1 cellular context compared by ENCODE assay signal in genomic region chr6:31927242-31927867, GRCh38.
A peak's percentile ranks its signal among the peaks of the same experiment; 100 is the strongest.
TF ChIP-seq lines count a peak whose summit lies in the region.

Gene C2, plus strand, starts transcription at chr6:31927717. Its CDS starts 36 bp downstream, at chr6:31927753.

TF ChIP-seq in HepG2, 621 proteins besides CTCF, POLR2A, EP300 and RAD21 (continued from another document and continues in another):
- TF ChIP-seq FOXP4 (CRISPR knock-in tag; IDR thresholded peaks at IDR 0.05) = peak; percentile 92
- TF ChIP-seq, protein P1, sequence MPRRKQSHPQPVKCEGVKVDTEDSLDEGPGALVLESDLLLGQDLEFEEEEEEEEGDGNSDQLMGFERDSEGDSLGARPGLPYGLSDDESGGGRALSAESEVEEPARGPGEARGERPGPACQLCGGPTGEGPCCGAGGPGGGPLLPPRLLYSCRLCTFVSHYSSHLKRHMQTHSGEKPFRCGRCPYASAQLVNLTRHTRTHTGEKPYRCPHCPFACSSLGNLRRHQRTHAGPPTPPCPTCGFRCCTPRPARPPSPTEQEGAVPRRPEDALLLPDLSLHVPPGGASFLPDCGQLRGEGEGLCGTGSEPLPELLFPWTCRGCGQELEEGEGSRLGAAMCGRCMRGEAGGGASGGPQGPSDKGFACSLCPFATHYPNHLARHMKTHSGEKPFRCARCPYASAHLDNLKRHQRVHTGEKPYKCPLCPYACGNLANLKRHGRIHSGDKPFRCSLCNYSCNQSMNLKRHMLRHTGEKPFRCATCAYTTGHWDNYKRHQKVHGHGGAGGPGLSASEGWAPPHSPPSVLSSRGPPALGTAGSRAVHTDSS (CRISPR knock-in tag; conservative IDR thresholded peaks at IDR 0.05) = no peak
- TF ChIP-seq, protein P2, sequence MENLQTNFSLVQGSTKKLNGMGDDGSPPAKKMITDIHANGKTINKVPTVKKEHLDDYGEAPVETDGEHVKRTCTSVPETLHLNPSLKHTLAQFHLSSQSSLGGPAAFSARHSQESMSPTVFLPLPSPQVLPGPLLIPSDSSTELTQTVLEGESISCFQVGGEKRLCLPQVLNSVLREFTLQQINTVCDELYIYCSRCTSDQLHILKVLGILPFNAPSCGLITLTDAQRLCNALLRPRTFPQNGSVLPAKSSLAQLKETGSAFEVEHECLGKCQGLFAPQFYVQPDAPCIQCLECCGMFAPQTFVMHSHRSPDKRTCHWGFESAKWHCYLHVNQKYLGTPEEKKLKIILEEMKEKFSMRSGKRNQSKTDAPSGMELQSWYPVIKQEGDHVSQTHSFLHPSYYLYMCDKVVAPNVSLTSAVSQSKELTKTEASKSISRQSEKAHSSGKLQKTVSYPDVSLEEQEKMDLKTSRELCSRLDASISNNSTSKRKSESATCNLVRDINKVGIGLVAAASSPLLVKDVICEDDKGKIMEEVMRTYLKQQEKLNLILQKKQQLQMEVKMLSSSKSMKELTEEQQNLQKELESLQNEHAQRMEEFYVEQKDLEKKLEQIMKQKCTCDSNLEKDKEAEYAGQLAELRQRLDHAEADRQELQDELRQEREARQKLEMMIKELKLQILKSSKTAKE (CRISPR knock-in tag; IDR thresholded peaks at IDR 0.05; ENCODE audit: borderline replicate concordance) = peak; percentile 74
- TF ChIP-seq NCOA2 (CRISPR knock-in tag; IDR thresholded peaks at IDR 0.05) = peak; percentile 93
- no peak for TF ChIP-seq TAF15 (IDR thresholded peaks at IDR 0.05; ENCODE audit: low read depth, low read length, poor library complexity, severe bottlenecking)
- TF ChIP-seq SYNCRIP (IDR thresholded peaks at IDR 0.05; ENCODE audit: insufficient read depth, low read depth, low read length) = no peak
- peak; percentile 52; the same call in 1 of the 2 replicates for TF ChIP-seq ZNF598 (CRISPR knock-in tag; IDR thresholded peaks at IDR 0.05; ENCODE audit: borderline replicate concordance)
- TF ChIP-seq, protein P3, sequence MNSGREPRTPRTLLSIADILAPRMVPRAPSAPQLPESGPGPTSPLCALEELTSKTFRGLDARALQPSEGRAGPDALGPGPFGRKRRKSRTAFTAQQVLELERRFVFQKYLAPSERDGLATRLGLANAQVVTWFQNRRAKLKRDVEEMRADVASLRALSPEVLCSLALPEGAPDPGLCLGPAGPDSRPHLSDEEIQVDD (CRISPR knock-in tag; IDR thresholded peaks at IDR 0.05; ENCODE audit: borderline replicate concordance) = no peak
- TF ChIP-seq ZNF546 (CRISPR knock-in tag; conservative IDR thresholded peaks at IDR 0.05) = peak; percentile 27; the same call in 1 of the 2 replicates
- TF ChIP-seq MBNL3 (CRISPR knock-in tag; conservative IDR thresholded peaks at IDR 0.05) = peak; percentile 72; the same call in 1 of the 2 replicates
- no peak for TF ChIP-seq KLF15 (CRISPR knock-in tag; IDR thresholded peaks at IDR 0.05; ENCODE audit: borderline replicate concordance)
- no peak for TF ChIP-seq ZNF33A (CRISPR knock-in tag; IDR thresholded peaks at IDR 0.05; ENCODE audit: borderline replicate concordance)
- 0 out of 2 replicates have a peak, but pooled peaks have one; percentile 46 for TF ChIP-seq ZNF589 (CRISPR knock-in tag; conservative IDR thresholded peaks at IDR 0.05)
- no peak for TF ChIP-seq MYNN (CRISPR knock-in tag; IDR thresholded peaks at IDR 0.05; ENCODE audit: low read depth)
- TF ChIP-seq ZNF644 (CRISPR knock-in tag; IDR thresholded peaks at IDR 0.05; ENCODE audit: low read depth) = peak; percentile 46; the same call in 1 of the 2 replicates
- no peak for TF ChIP-seq KLF13 (CRISPR knock-in tag; IDR thresholded peaks at IDR 0.05)
- TF ChIP-seq TBX2 (CRISPR knock-in tag; IDR thresholded peaks at IDR 0.05; ENCODE audit: borderline replicate concordance) = peak; percentile 90
- no peak for TF ChIP-seq ZNF570 (CRISPR knock-in tag; IDR thresholded peaks at IDR 0.05; ENCODE audit: borderline replicate concordance)
- peak; percentile 67 for TF ChIP-seq HMG20B (CRISPR knock-in tag; conservative IDR thresholded peaks at IDR 0.05)
- TF ChIP-seq RNF2 (conservative IDR thresholded peaks at IDR 0.05; ENCODE audit: low read depth) = no peak
- TF ChIP-seq HNRNPH1 (optimal IDR thresholded peaks at IDR 0.05; ENCODE audit: low read depth, low read length) = peak; percentile 15
- TF ChIP-seq STAT6 (CRISPR knock-in tag; IDR thresholded peaks at IDR 0.05; ENCODE audit: borderline replicate concordance) = peak; percentile 74; the same call in 1 of the 2 replicates
- no peak for TF ChIP-seq DR1 (CRISPR knock-in tag; IDR thresholded peaks at IDR 0.05)
- TF ChIP-seq KLF12 (CRISPR knock-in tag; IDR thresholded peaks at IDR 0.05; ENCODE audit: borderline replicate concordance) = no peak
- TF ChIP-seq SAP130 (CRISPR knock-in tag; IDR thresholded peaks at IDR 0.05; ENCODE audit: low read depth) = peak; percentile 98
- TF ChIP-seq MAFF (IDR thresholded peaks at IDR 0.05; ENCODE audit: low read depth, low read length) = no peak
- no peak for TF ChIP-seq SETDB1 (CRISPR knock-in tag; IDR thresholded peaks at IDR 0.05; ENCODE audit: borderline replicate concordance)
- TF ChIP-seq PHF5A (CRISPR knock-in tag; IDR thresholded peaks at IDR 0.05; ENCODE audit: low read depth, unreplicated experiment) = peak; percentile 95
- peak; percentile 54 for TF ChIP-seq TAF1 (CRISPR knock-in tag; IDR thresholded peaks at IDR 0.05)
- peak; percentile 69 for TF ChIP-seq ZNF770 (CRISPR knock-in tag; IDR thresholded peaks at IDR 0.05)
- TF ChIP-seq RBAK (CRISPR knock-in tag; IDR thresholded peaks at IDR 0.05) = no peak
- peak; percentile 16; the same call in 1 of the 2 replicates for TF ChIP-seq ESRRA (CRISPR knock-in tag; IDR thresholded peaks at IDR 0.05; ENCODE audit: low read depth)
- TF ChIP-seq, protein P4, sequence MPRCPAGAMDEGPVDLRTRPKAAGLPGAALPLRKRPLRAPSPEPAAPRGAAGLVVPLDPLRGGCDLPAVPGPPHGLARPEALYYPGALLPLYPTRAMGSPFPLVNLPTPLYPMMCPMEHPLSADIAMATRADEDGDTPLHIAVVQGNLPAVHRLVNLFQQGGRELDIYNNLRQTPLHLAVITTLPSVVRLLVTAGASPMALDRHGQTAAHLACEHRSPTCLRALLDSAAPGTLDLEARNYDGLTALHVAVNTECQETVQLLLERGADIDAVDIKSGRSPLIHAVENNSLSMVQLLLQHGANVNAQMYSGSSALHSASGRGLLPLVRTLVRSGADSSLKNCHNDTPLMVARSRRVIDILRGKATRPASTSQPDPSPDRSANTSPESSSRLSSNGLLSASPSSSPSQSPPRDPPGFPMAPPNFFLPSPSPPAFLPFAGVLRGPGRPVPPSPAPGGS (CRISPR knock-in tag; IDR thresholded peaks at IDR 0.05) = 0 out of 2 replicates have a peak, but pooled peaks have one; percentile 67
- TF ChIP-seq REL (CRISPR knock-in tag; conservative IDR thresholded peaks at IDR 0.05) = no peak
- TF ChIP-seq, protein P5, sequence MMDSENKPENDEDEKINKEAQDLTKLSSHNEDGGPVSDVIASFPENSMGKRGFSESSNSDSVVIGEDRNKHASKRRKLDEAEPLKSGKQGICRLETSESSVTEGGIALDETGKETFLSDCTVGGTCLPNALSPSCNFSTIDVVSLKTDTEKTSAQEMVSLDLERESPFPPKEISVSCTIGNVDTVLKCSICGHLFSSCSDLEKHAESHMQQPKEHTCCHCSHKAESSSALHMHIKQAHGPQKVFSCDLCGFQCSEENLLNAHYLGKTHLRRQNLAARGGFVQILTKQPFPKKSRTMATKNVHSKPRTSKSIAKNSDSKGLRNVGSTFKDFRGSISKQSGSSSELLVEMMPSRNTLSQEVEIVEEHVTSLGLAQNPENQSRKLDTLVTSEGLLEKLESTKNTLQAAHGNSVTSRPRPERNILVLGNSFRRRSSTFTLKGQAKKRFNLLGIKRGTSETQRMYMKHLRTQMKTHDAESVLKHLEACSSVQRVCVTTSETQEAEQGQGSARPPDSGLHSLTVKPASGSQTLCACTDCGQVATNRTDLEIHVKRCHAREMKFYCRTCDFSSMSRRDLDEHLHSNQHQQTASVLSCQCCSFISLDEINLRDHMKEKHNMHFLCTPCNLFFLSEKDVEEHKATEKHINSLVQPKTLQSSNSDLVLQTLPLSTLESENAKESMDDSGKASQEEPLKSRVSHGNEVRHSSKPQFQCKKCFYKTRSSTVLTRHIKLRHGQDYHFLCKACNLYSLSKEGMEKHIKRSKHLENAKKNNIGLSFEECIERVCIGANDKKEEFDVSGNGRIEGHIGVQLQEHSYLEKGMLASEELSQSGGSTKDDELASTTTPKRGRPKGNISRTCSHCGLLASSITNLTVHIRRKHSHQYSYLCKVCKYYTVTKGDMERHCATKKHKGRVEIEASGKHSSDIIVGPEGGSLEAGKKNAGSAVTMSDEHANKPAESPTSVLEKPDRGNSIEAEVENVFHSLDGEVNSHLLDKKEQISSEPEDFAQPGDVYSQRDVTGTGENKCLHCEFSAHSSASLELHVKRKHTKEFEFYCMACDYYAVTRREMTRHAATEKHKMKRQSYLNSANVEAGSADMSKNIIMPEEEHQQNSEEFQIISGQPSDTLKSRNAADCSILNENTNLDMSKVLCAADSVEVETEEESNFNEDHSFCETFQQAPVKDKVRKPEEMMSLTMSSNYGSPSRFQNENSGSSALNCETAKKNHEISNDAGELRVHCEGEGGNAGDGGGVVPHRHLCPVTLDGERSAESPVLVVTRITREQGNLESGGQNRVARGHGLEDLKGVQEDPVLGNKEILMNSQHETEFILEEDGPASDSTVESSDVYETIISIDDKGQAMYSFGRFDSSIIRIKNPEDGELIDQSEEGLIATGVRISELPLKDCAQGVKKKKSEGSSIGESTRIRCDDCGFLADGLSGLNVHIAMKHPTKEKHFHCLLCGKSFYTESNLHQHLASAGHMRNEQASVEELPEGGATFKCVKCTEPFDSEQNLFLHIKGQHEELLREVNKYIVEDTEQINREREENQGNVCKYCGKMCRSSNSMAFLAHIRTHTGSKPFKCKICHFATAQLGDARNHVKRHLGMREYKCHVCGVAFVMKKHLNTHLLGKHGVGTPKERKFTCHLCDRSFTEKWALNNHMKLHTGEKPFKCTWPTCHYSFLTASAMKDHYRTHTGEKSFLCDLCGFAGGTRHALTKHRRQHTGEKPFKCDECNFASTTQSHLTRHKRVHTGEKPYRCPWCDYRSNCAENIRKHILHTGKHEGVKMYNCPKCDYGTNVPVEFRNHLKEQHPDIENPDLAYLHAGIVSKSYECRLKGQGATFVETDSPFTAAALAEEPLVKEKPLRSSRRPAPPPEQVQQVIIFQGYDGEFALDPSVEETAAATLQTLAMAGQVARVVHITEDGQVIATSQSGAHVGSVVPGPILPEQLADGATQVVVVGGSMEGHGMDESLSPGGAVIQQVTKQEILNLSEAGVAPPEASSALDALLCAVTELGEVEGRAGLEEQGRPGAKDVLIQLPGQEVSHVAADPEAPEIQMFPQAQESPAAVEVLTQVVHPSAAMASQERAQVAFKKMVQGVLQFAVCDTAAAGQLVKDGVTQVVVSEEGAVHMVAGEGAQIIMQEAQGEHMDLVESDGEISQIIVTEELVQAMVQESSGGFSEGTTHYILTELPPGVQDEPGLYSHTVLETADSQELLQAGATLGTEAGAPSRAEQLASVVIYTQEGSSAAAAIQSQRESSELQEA (CRISPR knock-in tag; IDR thresholded peaks at IDR 0.05; ENCODE audit: not compliant biosample characterization) = no peak
- no peak for TF ChIP-seq AGO2 (optimal IDR thresholded peaks at IDR 0.05; ENCODE audit: low read depth, low read length)
